In the genomic region with DNA sequence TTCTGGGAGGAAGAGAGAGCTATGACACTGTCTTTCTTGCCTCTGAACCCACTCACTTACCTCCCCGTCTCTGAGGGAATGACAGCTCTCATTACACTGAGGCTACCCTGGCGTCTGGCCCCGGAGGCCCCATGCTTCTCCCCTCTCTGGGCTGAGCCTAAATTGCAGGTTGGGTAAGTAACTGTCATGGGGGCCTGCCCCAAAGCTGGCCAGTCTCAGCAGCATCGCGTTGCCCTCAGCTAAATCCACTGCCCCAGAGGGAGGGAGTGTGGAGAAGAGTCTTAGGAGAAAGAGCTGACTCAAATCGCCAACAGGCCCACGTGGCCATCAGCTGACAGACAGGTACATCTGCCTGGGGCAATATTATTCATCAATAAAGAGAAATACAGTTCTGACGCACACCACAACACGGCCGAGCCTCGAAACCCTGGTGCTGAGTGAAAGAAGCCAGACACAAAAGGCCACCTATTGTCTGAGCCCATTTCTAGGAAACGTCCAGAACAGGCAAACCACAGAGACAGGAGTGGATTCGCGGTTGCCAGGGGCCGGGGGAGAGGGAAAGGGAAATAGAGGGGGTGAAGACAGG, we compare ENCODE assay signal across 1 cellular context.
TF ChIP-seq lines count a peak whose summit lies in the region.

No MANE protein-coding gene starts in this region.

TF ChIP-seq in H1, 55 proteins besides CTCF, POLR2A, EP300 and RAD21:
- TF ChIP-seq JUND (IDR thresholded peaks at IDR 0.05; ENCODE audit: low read length) (no peak), CTBP2 (IDR thresholded peaks at IDR 0.05; ENCODE audit: borderline replicate concordance, insufficient read depth, insufficient read length, low read length) (no peak), E2F6 (IDR thresholded peaks at IDR 0.05) (no peak), MAX (IDR thresholded peaks at IDR 0.05) (no peak), TAF7 (optimal IDR thresholded peaks at IDR 0.05; ENCODE audit: borderline replicate concordance, low read depth, low read length) (no peak), HDAC6 (IDR thresholded peaks at IDR 0.05; ENCODE audit: low read depth, low read length) (no peak), PHF8 (conservative IDR thresholded peaks at IDR 0.05; ENCODE audit: low read depth, low read length) (no peak), KDM4A (IDR thresholded peaks at IDR 0.05; ENCODE audit: low read depth, low read length, severe bottlenecking) (no peak), CREB1 (IDR thresholded peaks at IDR 0.05) (no peak), SRF (IDR thresholded peaks at IDR 0.05; ENCODE audit: low read depth, low read length) (no peak), ASH2L (IDR thresholded peaks at IDR 0.05; ENCODE audit: low read length) (no peak), ATF3 (IDR thresholded peaks at IDR 0.05; ENCODE audit: insufficient read depth, low read depth, low read length) (no peak), SP4 (IDR thresholded peaks at IDR 0.05; ENCODE audit: low read length) (no peak), EGR1 (IDR thresholded peaks at IDR 0.05; ENCODE audit: borderline replicate concordance, low read depth, low read length) (no peak), SAP30 (IDR thresholded peaks at IDR 0.05; ENCODE audit: insufficient read depth, insufficient replicate concordance, low read length) (no peak), BCL11A (IDR thresholded peaks at IDR 0.05; ENCODE audit: low read depth in 2 of 2, low read length in 2 of 2) (no peak)
- TF ChIP-seq, protein P1, sequence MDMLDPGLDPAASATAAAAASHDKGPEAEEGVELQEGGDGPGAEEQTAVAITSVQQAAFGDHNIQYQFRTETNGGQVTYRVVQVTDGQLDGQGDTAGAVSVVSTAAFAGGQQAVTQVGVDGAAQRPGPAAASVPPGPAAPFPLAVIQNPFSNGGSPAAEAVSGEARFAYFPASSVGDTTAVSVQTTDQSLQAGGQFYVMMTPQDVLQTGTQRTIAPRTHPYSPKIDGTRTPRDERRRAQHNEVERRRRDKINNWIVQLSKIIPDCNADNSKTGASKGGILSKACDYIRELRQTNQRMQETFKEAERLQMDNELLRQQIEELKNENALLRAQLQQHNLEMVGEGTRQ (IDR thresholded peaks at IDR 0.05; ENCODE audit: low read length): no peak
